In the genomic region with DNA sequence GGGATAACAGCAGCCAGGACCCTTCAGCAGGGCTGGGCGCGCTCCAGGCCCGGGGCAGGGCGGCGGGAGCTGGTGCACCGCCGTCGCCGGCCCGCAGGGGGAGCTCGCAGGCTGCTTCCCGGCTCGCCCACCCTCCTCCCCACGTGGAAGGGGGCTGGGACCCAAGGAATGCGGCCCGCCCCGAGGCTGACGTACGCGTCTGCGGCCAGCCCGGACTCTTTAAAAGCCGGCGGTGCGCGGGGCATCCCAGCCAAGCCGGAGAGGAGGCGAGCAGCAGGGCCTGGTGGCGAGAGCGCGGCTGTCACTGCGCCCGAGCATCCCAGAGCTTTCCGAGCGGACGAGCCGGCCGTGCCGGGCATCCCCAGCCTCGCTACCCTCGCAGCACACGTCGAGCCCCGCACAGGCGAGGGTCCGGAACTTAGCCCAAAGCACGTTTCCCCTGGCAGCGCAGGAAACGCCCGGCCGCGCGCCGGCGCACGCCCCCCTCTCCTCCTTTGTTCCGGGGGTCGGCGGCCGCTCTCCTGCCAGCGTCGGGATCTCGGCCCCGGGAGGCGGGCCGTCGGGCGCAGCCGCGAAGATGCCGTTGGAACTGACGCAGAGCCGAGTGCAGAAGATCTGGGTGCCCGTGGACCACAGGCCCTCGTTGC, we compare ENCODE assay signal across 8 cellular contexts. TPM values are rescaled to one million over a fixed set of nuclear protein-coding genes. Genes with fewer than 3 reads are reported as not detected.
DNase-seq lines count a peak whose midpoint lies in the region; ATAC-seq, FAIRE-seq and TF ChIP-seq lines count a peak whose summit lies in the region.

A gene (plus strand): TSS at position 249 of the 647 bp plus-strand sequence. CDS start 329 bp downstream, at position 578.

- H3K27me3 ChIP-seq in iPS-20b (ENCODE audit: insufficient read depth, low read length) (peaks cover 63% of the 10 kb centered on the region), small intestine (ENCODE audit: control insufficient read depth in 2 of 2, insufficient read depth in 2 of 2, low read length in 2 of 2) (no peaks in the 10 kb centered on the region)

- peak within 1 kb of the TSS; percentile 72 for H3K27ac ChIP-seq in VCaP
- H3K27ac ChIP-seq in iPS-20b (ENCODE audit: low read length) = no peak within 1 kb of the TSS
- peak within 1 kb of the TSS; percentile 74 to 95 for H3K27ac ChIP-seq in small intestine (ENCODE audit: low read depth in 1 of 2, low read length in 1 of 2)

- in situ Hi-C loops in T47D (cut with HindIII; ENCODE audit: low pct_unique_long_range_greater_than_20kb, low sequenced_read_pairs) = no loop called here

- no peak for FAIRE-seq in small intestine (lab: Jason Lieb, UNC)

- H3K9ac ChIP-seq in iPS-20b (ENCODE audit: low read depth, low read length) = peak within 1 kb of the TSS; percentile 87

- peak; percentile 93 for TF ChIP-seq CTCF in VCaP (conservative IDR thresholded peaks at IDR 0.05)

- H3K4me1 ChIP-seq in iPS-20b (ENCODE audit: insufficient read depth, low read length) (no peaks in the 10 kb centered on the region; the same call in 1 of the 2 replicates), small intestine (ENCODE audit: control insufficient read depth in 2 of 2, insufficient read depth in 1 of 2, low read depth in 1 of 2, low read length in 1 of 2) (peaks cover 2 to 4% of the 10 kb centered on the region in 2 donors)

- peak; percentile 72 for ATAC-seq in HG02759 (IDR thresholded peaks at IDR 0.05; ENCODE audit: unreplicated experiment)

- peak; percentile 27 for DNase-seq in NCI-H2029 (lab: John Stamatoyannopoulos, UW)
- DNase-seq in NCI-H2029 treated with DMSO at 0.1 percent for 48 hours (lab: John Stamatoyannopoulos, UW) = no peak
- peak; percentile 89 for DNase-seq in NCI-H1436 (lab: John Stamatoyannopoulos, UW)
- DNase-seq in T47D (ENCODE audit: low read depth in 1 of 2, low spot score in 1 of 2) = peak; percentile 98
- peak; percentile 91 for DNase-seq in small intestine

- H3K9me3 ChIP-seq in iPS-20b (ENCODE audit: insufficient read depth, low read depth, low read length) (no peaks in the 10 kb centered on the region), small intestine (ENCODE audit: control insufficient read depth, low read depth) (no peaks in the 10 kb centered on the region)

- 0 to 1% (median 0%) methylated on average over 34 to 75 of the region's 75 CpGs for WGBS in small intestine, 3 donors

- no peaks in the 10 kb centered on the region for H3K36me3 ChIP-seq in iPS-20b (ENCODE audit: insufficient read depth, low read depth, low read length)
- H3K36me3 ChIP-seq in small intestine (ENCODE audit: control insufficient read depth in 2 of 2, insufficient read depth in 2 of 2, low read length in 2 of 2) = no peaks in the 10 kb centered on the region

- H3K4me3 ChIP-seq in iPS-20b (ENCODE audit: low read length) = peak within 1 kb of the TSS; percentile 95
- peak within 1 kb of the TSS; percentile 75 to 79 for H3K4me3 ChIP-seq in small intestine (ENCODE audit: low read depth in 1 of 2, low read length in 2 of 2)

RNA-seq across cellular contexts. Expression of the gene that starts here (rescaled TPM):
- polyA plus RNA-seq in small intestine = 10 to 100 TPM; 10.1 to 28.4 (median 17.0) TPM
